In genomic region chr14:67240978-67241415, GRCh38 we compare ENCODE assay signal across 8 cellular contexts. TPM values are rescaled to one million over a fixed set of nuclear protein-coding genes. Genes with fewer than 3 reads are reported as not detected.
DNase-seq lines count a peak whose midpoint lies in the region; ATAC-seq and TF ChIP-seq lines count a peak whose summit lies in the region.

No MANE protein-coding gene starts in this region.

- ATAC-seq in RWPE2 (ENCODE audit: low read depth), result peak; percentile 91
- peak; percentile 96 for ATAC-seq in stimulated activated naive CD8-positive, alpha-beta T cell treated with anti-CD3 and anti-CD28 coated beads, Interleukin-15, amount 100 ng/mL, for 72 hours

- H3K79me2 ChIP-seq in neural cell (replicated peaks; ENCODE audit: insufficient read depth, low read length), result peaks cover 33% of the 10 kb centered on the region

- peak overlapping the region; percentile 11 for H2AFZ ChIP-seq in neural cell (ENCODE audit: low read depth, low read length)

- H3K9me3 ChIP-seq in RWPE2 (ENCODE audit: severe bottlenecking) (no peaks in the 10 kb centered on the region), neural cell (ENCODE audit: low read length) (no peaks in the 10 kb centered on the region)

- H3K4me2 ChIP-seq in neural cell (ENCODE audit: low read length), result peak overlapping the region; percentile 86

- peak overlapping the region; percentile 92 for H3K27ac ChIP-seq in RWPE2 (ENCODE audit: poor library complexity, severe bottlenecking)
- peak overlapping the region; percentile 60 for H3K27ac ChIP-seq in neural cell (ENCODE audit: low read length)

- peaks cover 28% of the 10 kb centered on the region for H3K4me1 Mint-ChIP-seq in stimulated activated naive CD8-positive, alpha-beta T cell treated with anti-CD3 and anti-CD28 coated beads, Interleukin-15, amount 100 ng/mL, for 72 hours

- no peaks in the 10 kb centered on the region for H3F3A ChIP-seq in neural cell (ENCODE audit: insufficient read depth, low read length, poor library complexity, severe bottlenecking)

- peak overlapping the region; percentile 87 to 91 for H3K4me3 Mint-ChIP-seq in stimulated activated naive CD8-positive, alpha-beta T cell treated with anti-CD3 and anti-CD28 coated beads, Interleukin-15, amount 100 ng/mL, for 72 hours

- H3K4me1 ChIP-seq in RWPE2 (ENCODE audit: insufficient read depth, poor library complexity, severe bottlenecking), result peaks cover 5% of the 10 kb centered on the region

- H4K20me1 ChIP-seq in neural cell (ENCODE audit: insufficient read depth), result no peaks in the 10 kb centered on the region

- H3K27ac Mint-ChIP-seq in stimulated activated naive CD8-positive, alpha-beta T cell treated with anti-CD3 and anti-CD28 coated beads, Interleukin-15, amount 100 ng/mL, for 72 hours, result peak overlapping the region; percentile 93 to 95

- no peak for TF ChIP-seq RAD21 in neural cell (conservative IDR thresholded peaks at IDR 0.05)

- TF ChIP-seq CTCF in LNCaP clone FGC (IDR thresholded peaks at IDR 0.05; ENCODE audit: control insufficient read depth, extremely low read depth, insufficient read depth) (no peak), RWPE2 (IDR thresholded peaks at IDR 0.05; ENCODE audit: poor library complexity, severe bottlenecking) (no peak), fibroblast of villous mesenchyme (IDR thresholded peaks at IDR 0.05; ENCODE audit: insufficient read depth, low read depth, low read length) (no peak), neural cell (IDR thresholded peaks at IDR 0.05; ENCODE audit: poor library complexity, severe bottlenecking) (no peak)

- H3K9me2 ChIP-seq in neural cell (ENCODE audit: insufficient read depth, low read length), result no peaks in the 10 kb centered on the region

- H3K9me3 Mint-ChIP-seq in stimulated activated naive CD8-positive, alpha-beta T cell treated with anti-CD3 and anti-CD28 coated beads, Interleukin-15, amount 100 ng/mL, for 72 hours, result no peaks in the 10 kb centered on the region

- peak overlapping the region; percentile 87 for H3K4me3 ChIP-seq in LNCaP clone FGC (ENCODE audit: low read depth, low read length)
- H3K4me3 ChIP-seq in RWPE2 (ENCODE audit: severe bottlenecking), result peak overlapping the region; percentile 68
- H3K4me3 ChIP-seq in fibroblast of villous mesenchyme (ENCODE audit: low read depth, low read length), result peak overlapping the region; percentile 90
- H3K4me3 ChIP-seq in neural cell (ENCODE audit: low read length), result peak overlapping the region; percentile 90

- no peak for TF ChIP-seq EP300 in neural cell (conservative IDR thresholded peaks at IDR 0.05; ENCODE audit: poor library complexity, severe bottlenecking)

- peaks cover 8% of the 10 kb centered on the region for H3K27me3 Mint-ChIP-seq in stimulated activated naive CD8-positive, alpha-beta T cell treated with anti-CD3 and anti-CD28 coated beads, Interleukin-15, amount 100 ng/mL, for 72 hours

- DNase-seq in ELF-1 (ENCODE audit: low read depth, low spot score) (peak; percentile 98), H4 (ENCODE audit: low spot score) (peak; percentile 91), LNCaP clone FGC (ENCODE audit: low read depth) (peak; percentile 86), RWPE2 (ENCODE audit: low spot score) (peak; percentile 99), fibroblast of villous mesenchyme (ENCODE audit: low read depth) (peak; percentile 97)
- peak; percentile 97 for DNase-seq in activated effector memory CD4-positive, alpha-beta T cell treated with anti-CD3 and anti-CD28 coated beads, Interleukin-2, amount 50 U/mL, for 16 hours
- DNase-seq in stimulated activated naive CD8-positive, alpha-beta T cell treated with anti-CD3 and anti-CD28 coated beads, Interleukin-15, amount 100 ng/mL, for 72 hours, result peak; percentile 93 to 94

- peak overlapping the region; percentile 66 for H3K9ac ChIP-seq in neural cell (ENCODE audit: low read length)

- H3K36me3 ChIP-seq in RWPE2 (ENCODE audit: low read depth) (no peaks in the 10 kb centered on the region), neural cell (ENCODE audit: insufficient read depth, low read length) (no peaks in the 10 kb centered on the region)

- H3K27me3 ChIP-seq in RWPE2 (ENCODE audit: insufficient read depth, poor library complexity, severe bottlenecking) (no peaks in the 10 kb centered on the region), neural cell (ENCODE audit: insufficient read depth, low read depth, low read length) (no peaks in the 10 kb centered on the region)

TF ChIP-seq in neural cell, 6 proteins besides CTCF, POLR2A, EP300 and RAD21:
- TF ChIP-seq EZH2 (IDR thresholded peaks at IDR 0.05; ENCODE audit: borderline replicate concordance, insufficient read depth, low read length, poor library complexity, severe bottlenecking), result no peak
- no peak for TF ChIP-seq REST (IDR thresholded peaks at IDR 0.05; ENCODE audit: borderline replicate concordance)
- no peak for TF ChIP-seq TAF1 (IDR thresholded peaks at IDR 0.05; ENCODE audit: low read depth)
- peak; percentile 37 for TF ChIP-seq POLR2AphosphoS5 (IDR thresholded peaks at IDR 0.05)

RNA-seq across cellular contexts. Expression of gene PALS1, which starts 0.2 kb away (rescaled TPM):
- total RNA-seq in H4 (2014; rRNA removed; shearing (Covaris generic)), result 20.4 and 24.2 TPM in 2 replicates
- 18.4 and 38.4 TPM in 2 replicates for total RNA-seq in fibroblast of villous mesenchyme
- polyA plus RNA-seq in neural cell, result 7.7 and 8.3 TPM in 2 replicates
- 22.4 and 25.1 TPM in 2 replicates for polyA minus RNA-seq in neural cell

RNA-seq across cellular contexts. Expression of gene GARIN2, which starts 51.8 kb away (rescaled TPM):
- total RNA-seq in H4 (2014; rRNA removed; shearing (Covaris generic)), result not detected in 2 replicates
- total RNA-seq in fibroblast of villous mesenchyme, result not detected in 2 replicates
- polyA plus RNA-seq in neural cell, result 0.51 and 0.84 TPM in 2 replicates
- polyA minus RNA-seq in neural cell, result 0.58 and 1.2 TPM in 2 replicates

Comparison
In these comparisons a context has a peak if more than half of its experiments do, and no peak if none do; other contexts are left out.
1. Peak in every context shown above with its lines: DNase-seq, ATAC-seq, H3K4me3 ChIP-seq and H3K27ac ChIP-seq.